Comparison of ENCODE assay signal across 21 cellular contexts in the genomic region with DNA sequence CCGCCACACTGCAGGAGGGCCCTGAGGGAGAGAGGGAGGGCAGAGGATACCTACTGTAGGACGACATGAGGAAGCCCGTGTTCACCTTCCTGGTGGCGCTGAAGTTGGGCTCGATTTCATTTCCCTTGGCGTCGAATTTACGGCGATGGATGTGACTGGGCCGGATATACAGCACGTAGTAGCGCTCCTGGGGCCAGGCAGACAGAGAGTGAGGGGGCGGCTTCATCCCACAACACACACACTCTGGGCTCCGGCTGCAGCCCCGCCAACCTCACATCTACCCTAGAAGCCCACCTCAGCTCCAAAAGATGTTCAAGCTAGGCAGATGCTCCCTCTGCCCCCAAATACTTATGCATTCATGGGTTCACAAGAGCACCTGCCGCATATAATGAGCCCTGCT. TPM values are rescaled to one million over a fixed set of nuclear protein-coding genes. Genes with fewer than 3 reads are reported as not detected.
DNase-seq lines count a peak whose midpoint lies in the region; ATAC-seq, FAIRE-seq and TF ChIP-seq lines count a peak whose summit lies in the region.
"Had no signal": no experiment of that assay in that cellular context is flagged by ENCODE, and none has a peak within 500 bp of the region (broad histone marks: within the 10 kb centered on the region; RNA-seq: fewer than 3 reads in every experiment).

No MANE protein-coding gene starts in this region.

- no peak for TF ChIP-seq RAD21 in H1 (IDR thresholded peaks at IDR 0.05 in 1 of 2, conservative IDR thresholded peaks at IDR 0.05 in 1 of 2; ENCODE audit: low read depth in 2 of 2, low read length in 2 of 2)

- H2AFZ ChIP-seq in H1 (ENCODE audit: low read length) = no peak overlapping the region
- H2AFZ ChIP-seq in mesenchymal stem cell (ENCODE audit: low read depth, low read length) = no peak overlapping the region

- DNase-seq in H7 (peak; percentile 46), RWPE2 (ENCODE audit: low spot score) (peak; percentile 52), H1 (ENCODE audit: low read depth in 1 of 2, low spot score in 2 of 2) (no peak), mesenchymal stem cell (no peak), HFFc6 (no peak), NCI-H128 (lab: John Stamatoyannopoulos, UW; ENCODE audit: unreplicated experiment) (no peak), NCI-H774 (lab: John Stamatoyannopoulos, UW) (no peak), lower leg skin (ENCODE audit: low spot score in 2 of 2) (no peak)
- DNase-seq: ACHN; BE2C; C1 segment of cervical spinal cord; Caco-2; CD4-positive, CD25-positive, alpha-beta regulatory T cell; DMS153; DMS79 treated with DMSO at 0.1 percent for 48 hours; HCEC 1CT; KG1 had no signal

- H3K36me3 Mint-ChIP-seq in HFFc6 (ENCODE audit: low read depth) = no peaks in the 10 kb centered on the region; the same call in 1 of the 2 replicates
- H3K36me3 Mint-ChIP-seq: CD4-positive, CD25-positive, alpha-beta regulatory T cell had no signal

- H3K4me3 ChIP-seq in H7 (ENCODE audit: insufficient read depth, low read depth, low read length) (no peak overlapping the region), RWPE2 (ENCODE audit: severe bottlenecking) (no peak overlapping the region), H1 (ENCODE audit: extremely low read depth in 1 of 4, insufficient read depth in 2 of 4, low read depth in 3 of 4, low read length in 4 of 4) (no peak overlapping the region), mesenchymal stem cell (ENCODE audit: insufficient read depth in 1 of 2, low read depth in 1 of 2, low read length in 2 of 2) (no peak overlapping the region), lower leg skin (ENCODE audit: low read depth, poor library complexity, severe bottlenecking) (no peak overlapping the region)

- H2AK5ac ChIP-seq in H1 (ENCODE audit: low read depth, low read length) (0 out of 2 replicates have a peak overlapping the region, but pooled peaks have one; percentile 28), mesenchymal stem cell (ENCODE audit: low read length, severe bottlenecking) (no peak overlapping the region)

- H3K23me2 ChIP-seq in H1 (ENCODE audit: low read depth, low read length) = peaks cover 11% of the 10 kb centered on the region; the same call in 1 of the 2 replicates

- H3K27me3 Mint-ChIP-seq in HFFc6 (ENCODE audit: insufficient read depth) = peaks cover 3% of the 10 kb centered on the region

- H3K23ac ChIP-seq in H1 (ENCODE audit: insufficient read length) (no peak overlapping the region), mesenchymal stem cell (ENCODE audit: low read length in 2 of 2) (no peak overlapping the region)

- H3K9me3 ChIP-seq in RWPE2 (ENCODE audit: severe bottlenecking) (no peaks in the 10 kb centered on the region), H1 (ENCODE audit: insufficient read depth in 2 of 2, low read depth in 1 of 2, low read length in 1 of 2) (no peaks in the 10 kb centered on the region), mesenchymal stem cell (ENCODE audit: control insufficient read depth, low read length) (no peaks in the 10 kb centered on the region)
- H3K9me3 ChIP-seq: BE2C, Caco-2 had no signal

- no peak overlapping the region for H4K8ac ChIP-seq in H1 (ENCODE audit: extremely low read depth, insufficient read depth, low read length)
- no peak overlapping the region for H4K8ac ChIP-seq in mesenchymal stem cell (ENCODE audit: low read length)

- H3K79me2 ChIP-seq in H1 (ENCODE audit: control insufficient read depth in 1 of 2, insufficient read depth in 2 of 2, low read length in 2 of 2) = no peaks in the 10 kb centered on the region

- H4K5ac ChIP-seq in H1 (ENCODE audit: insufficient read length, low read depth, low read length) = no peak overlapping the region

- no peak overlapping the region for H3K4me3 Mint-ChIP-seq in HFFc6
- H3K4me3 Mint-ChIP-seq: CD4-positive, CD25-positive, alpha-beta regulatory T cell had no signal

- H3K18ac ChIP-seq in H1 (ENCODE audit: extremely low read depth, low read length) (no peak overlapping the region), mesenchymal stem cell (ENCODE audit: low read depth in 1 of 2, low read length in 2 of 2) (no peak overlapping the region)

- no peak for FAIRE-seq in H1 (lab: Jason Lieb, UNC)
- FAIRE-seq: A204.1, D721Med, GM12891, GM19239 had no signal

- H3K4ac ChIP-seq in H1 (replicated peaks; ENCODE audit: insufficient read length, low read depth, low read length) = no peak overlapping the region
- no peak overlapping the region for H3K4ac ChIP-seq in mesenchymal stem cell (ENCODE audit: low read depth in 1 of 2, low read length in 2 of 2)

- peaks cover 17% of the 10 kb centered on the region for H3K4me1 Mint-ChIP-seq in HFFc6 (ENCODE audit: low read depth)

- peaks cover 7% of the 10 kb centered on the region; the same call in 1 of the 2 replicates for H3K27me3 ChIP-seq in H7 (ENCODE audit: control insufficient read depth, insufficient read depth, low read length)
- no peaks in the 10 kb centered on the region for H3K27me3 ChIP-seq in RWPE2 (ENCODE audit: insufficient read depth, poor library complexity, severe bottlenecking)
- 0 out of 7 replicates have a peak, but pooled peaks cover 0 to 4% (median 2%) of the 10 kb centered on the region in 4 experiments for H3K27me3 ChIP-seq in H1 (replicated peaks in 1 of 4; ENCODE audit: control insufficient read depth in 3 of 4, extremely low read depth in 1 of 4, insufficient read depth in 3 of 4, low read length in 3 of 4)
- no peaks in the 10 kb centered on the region for H3K27me3 ChIP-seq in mesenchymal stem cell (ENCODE audit: control insufficient read depth in 1 of 2, insufficient read depth in 1 of 2, low read length in 2 of 2)
- H3K27me3 ChIP-seq: BE2C had no signal

- H2BK15ac ChIP-seq in H1 (ENCODE audit: low read length) = no peak overlapping the region
- peak overlapping the region; percentile 41 for H2BK15ac ChIP-seq in mesenchymal stem cell (ENCODE audit: low read depth, poor library complexity, severe bottlenecking)

- TF ChIP-seq EP300 in H1 (IDR thresholded peaks at IDR 0.05; ENCODE audit: borderline replicate concordance in 1 of 2, low read depth in 2 of 2, low read length in 2 of 2) = no peak

- H4K91ac ChIP-seq in H1 (replicated peaks; ENCODE audit: insufficient read length, low read length) (peak overlapping the region; percentile 81), mesenchymal stem cell (ENCODE audit: low read length) (peak overlapping the region; percentile 47)

- TF ChIP-seq POLR2A in H1 (IDR thresholded peaks at IDR 0.05; ENCODE audit: control extremely low read depth in 1 of 2, low read depth in 2 of 2, low read length in 2 of 2) = no peak
- no peak for TF ChIP-seq POLR2A in lower leg skin (IDR thresholded peaks at IDR 0.05)

- CTCF ChIA-PET in H1 (lab: Charles Lee; ENCODE audit: partially characterized antibody) = no interaction called here

- no peaks in the 10 kb centered on the region for H3K79me1 ChIP-seq in H1 (ENCODE audit: low read depth, low read length)
- H3K79me1 ChIP-seq in mesenchymal stem cell (replicated peaks; ENCODE audit: low read length, poor library complexity, severe bottlenecking) = peaks cover 5% of the 10 kb centered on the region

- no peak overlapping the region for H3K27ac Mint-ChIP-seq in HFFc6

- TF ChIP-seq CTCF in RWPE2 (IDR thresholded peaks at IDR 0.05; ENCODE audit: poor library complexity, severe bottlenecking) = no peak
- no peak for TF ChIP-seq CTCF in H1 (IDR thresholded peaks at IDR 0.05; ENCODE audit: control extremely low read depth in 1 of 3, insufficient read depth in 1 of 3, low read depth in 1 of 3, low read length in 3 of 3)
- TF ChIP-seq CTCF in HFFc6 (IDR thresholded peaks at IDR 0.05) = no peak
- no peak for TF ChIP-seq CTCF in lower leg skin (IDR thresholded peaks at IDR 0.05)

- H3K14ac ChIP-seq in H1 (ENCODE audit: insufficient read length) = no peak overlapping the region
- H3K14ac ChIP-seq in mesenchymal stem cell (ENCODE audit: low read length in 2 of 2) = no peak overlapping the region

- POLR2A ChIA-PET in H1 (lab: Charles Lee; ENCODE audit: partially characterized antibody) = interaction anchor here (0.6 kb wide), 1 partner anchor 185 kb away, joined by 3 read pairs; no protein-coding TSS in a partner anchor

- H3K56ac ChIP-seq in H1 (replicated peaks; ENCODE audit: insufficient read length, low read depth, low read length) = no peak overlapping the region

- H3K27ac ChIP-seq in RWPE2 (ENCODE audit: poor library complexity, severe bottlenecking) = no peak overlapping the region
- no peak overlapping the region for H3K27ac ChIP-seq in H1 (ENCODE audit: low read depth, low read length)
- no peak overlapping the region for H3K27ac ChIP-seq in mesenchymal stem cell (ENCODE audit: low read length, poor library complexity, severe bottlenecking)

- intact Hi-C loops in lower leg skin (cut with DNase I; ENCODE audit: low total_unique reads) = no loop called here

- peaks cover 8% of the 10 kb centered on the region for H3K4me1 ChIP-seq in RWPE2 (ENCODE audit: insufficient read depth, poor library complexity, severe bottlenecking)
- peaks cover 2 to 5% (median 2%) of the 10 kb centered on the region in 4 experiments; a peak in 6 of 7 replicates for H3K4me1 ChIP-seq in H1 (replicated peaks in 1 of 4; ENCODE audit: control insufficient read depth in 3 of 4, insufficient read depth in 4 of 4, low read length in 3 of 4)
- peaks cover 3% of the 10 kb centered on the region for H3K4me1 ChIP-seq in mesenchymal stem cell (ENCODE audit: control insufficient read depth, insufficient read depth, low read depth, low read length)
- H3K4me1 ChIP-seq: BE2C had no signal

- no peak for ATAC-seq in RWPE2 (ENCODE audit: low read depth)

- H3K36me3 ChIP-seq in H7 (replicated peaks; ENCODE audit: control insufficient read depth, insufficient read depth, low read length) (no peaks in the 10 kb centered on the region), RWPE2 (ENCODE audit: low read depth) (peaks cover 22% of the 10 kb centered on the region), H1 (ENCODE audit: control insufficient read depth in 2 of 4, insufficient read depth in 4 of 4, low read length in 3 of 4) (no peaks in the 10 kb centered on the region), mesenchymal stem cell (ENCODE audit: control insufficient read depth in 1 of 2, insufficient read depth in 2 of 2, low read depth in 1 of 2, low read length in 2 of 2) (peaks cover 38% of the 10 kb centered on the region in 2 experiments)
- H3K36me3 ChIP-seq: BE2C had no signal

- H2BK12ac ChIP-seq in H1 (ENCODE audit: low read depth, low read length) (0 out of 2 replicates have a peak overlapping the region, but pooled peaks have one; percentile 12), mesenchymal stem cell (ENCODE audit: low read length in 2 of 2) (no peak overlapping the region)

- H3K4me2 ChIP-seq in H1 (ENCODE audit: insufficient read depth in 1 of 2, low read depth in 2 of 2, low read length in 2 of 2) = no peak overlapping the region
- H3K4me2 ChIP-seq in mesenchymal stem cell (ENCODE audit: low read length, poor library complexity, severe bottlenecking) = no peak overlapping the region

- H2BK120ac ChIP-seq in H1 (replicated peaks; ENCODE audit: low read depth, low read length) = no peak overlapping the region
- H2BK120ac ChIP-seq in mesenchymal stem cell (ENCODE audit: low read depth, low read length) = no peak overlapping the region

- H3K9me3 Mint-ChIP-seq in HFFc6 = no peaks in the 10 kb centered on the region

- 0 out of 2 replicates have a peak overlapping the region, but pooled peaks have one; percentile 49 for H2BK5ac ChIP-seq in H1 (ENCODE audit: low read depth, low read length)
- H2BK5ac ChIP-seq in mesenchymal stem cell (ENCODE audit: low read depth, low read length, poor library complexity, severe bottlenecking) = no peak overlapping the region

- H3K9ac ChIP-seq in H1 (replicated peaks in 1 of 4; ENCODE audit: extremely low read depth in 1 of 4, low read depth in 3 of 4, low read length in 3 of 4) (no peak overlapping the region), mesenchymal stem cell (ENCODE audit: low read length) (no peak overlapping the region)

- H2BK20ac ChIP-seq in H1 (ENCODE audit: low read length) = no peak overlapping the region

- WGBS in H1 (ENCODE audit: extremely low coverage in 1 of 2, insufficient coverage in 1 of 2, insufficient read length in 1 of 2, insufficient replicate concordance in 2 of 2, low coverage in 1 of 2, low lambda C conversion rate in 2 of 2, missing lambda C conversion rate in 1 of 2), 2 experiments = 84% methylated on average over 16 of the region's 16 CpGs; no CpG with 5 or more reads in 1 of the 2 experiments
- 89% methylated on average over 16 of the region's 16 CpGs for WGBS in mesenchymal stem cell
- WGBS in lower leg skin, 2 donors = 89 to 91% methylated on average over 16 of the region's 16 CpGs

- H4K20me1 ChIP-seq in H1 (replicated peaks in 1 of 2; ENCODE audit: control insufficient read depth in 1 of 2, insufficient read depth in 2 of 2, low read length in 2 of 2) = no peaks in the 10 kb centered on the region

RNA-seq across cellular contexts. Expression of a gene that starts 4.5 kb away (rescaled TPM):
- total RNA-seq in H7 (2014; rRNA removed; shearing (Covaris generic)) = 2.1 and 2.6 TPM in 2 replicates
- total RNA-seq in H1 (2021; fragmentation: NEBNext Ultra II Directional; extraction: Animal tissue kit (Norgen Biotek cat#: 25700)) = 3.1 and 3.9 TPM in 2 replicates
- polyA plus RNA-seq in H1 (2011; rRNA removed) = 3.1 and 3.6 TPM in 2 replicates
- 4.2 TPM for polyA plus RNA-seq in H1 (2011; cell fraction: cytosol; rRNA removed)
- polyA plus RNA-seq in H1 (2011; cell fraction: nucleus; rRNA removed) = 3.4 TPM
- polyA plus RNA-seq in H1 (2012, experiment 1 of 2) = 3.0 to 4.4 TPM (median 3.1 TPM) in 4 replicates
- 0.91 TPM for polyA plus RNA-seq in H1 (2012, experiment 2 of 2)
- 1.9 TPM for polyA plus RNA-seq in H1 (2013, experiment 1 of 2)
- polyA plus RNA-seq in H1 (2013, experiment 2 of 2) = 1.7 TPM
- 2.4 and 2.6 TPM in 2 replicates for polyA minus RNA-seq in H1 (2011; rRNA and poly(A)+ RNA removed)
- 2.1 TPM for polyA minus RNA-seq in H1 (2011; cell fraction: cytosol; rRNA and poly(A)+ RNA removed)
- 3.0 TPM for polyA minus RNA-seq in H1 (2011; cell fraction: nucleus; rRNA and poly(A)+ RNA removed)
- 9.3 TPM for polyA plus RNA-seq in mesenchymal stem cell (2013, experiment 1 of 2)
- 9.2 TPM for polyA plus RNA-seq in mesenchymal stem cell (2013, experiment 2 of 2)
- total RNA-seq in HFFc6 (2021; fragmentation: NEBNext Ultra II Directional; extraction: Animal tissue kit (Norgen Biotek cat#: 25700)) = 10 to 100 TPM in 4 of 6 experiments, 1 to 10 TPM in 2; 5.8 to 11.8 (median 10.9) TPM
- total RNA-seq in lower leg skin = 10 to 100 TPM in 3 of 4 donors, 1 to 10 TPM in 1; 8.5 to 21.5 (median 14.4) TPM
- total RNA-seq: CD4-positive, CD25-positive, alpha-beta regulatory T cell had no signal
- polyA plus RNA-seq: CD4-positive, CD25-positive, alpha-beta regulatory T cell had no signal

RNA-seq across cellular contexts. Expression of a gene that starts 14.4 kb away (rescaled TPM):
- 39.6 and 62.8 TPM in 2 replicates for total RNA-seq in H7 (2014; rRNA removed; shearing (Covaris generic))
- 42.3 and 45.4 TPM in 2 replicates for total RNA-seq in H1 (2021; fragmentation: NEBNext Ultra II Directional; extraction: Animal tissue kit (Norgen Biotek cat#: 25700))
- polyA plus RNA-seq in H1 (2011; rRNA removed) = 17.5 and 19.2 TPM in 2 replicates
- polyA plus RNA-seq in H1 (2011; cell fraction: cytosol; rRNA removed) = 31.6 TPM
- polyA plus RNA-seq in H1 (2011; cell fraction: nucleus; rRNA removed) = 12.1 TPM
- 25.7 to 43.2 TPM (median 36.9 TPM) in 4 replicates for polyA plus RNA-seq in H1 (2012, experiment 1 of 2)
- polyA plus RNA-seq in H1 (2012, experiment 2 of 2) = 92.4 TPM
- 22.1 TPM for polyA plus RNA-seq in H1 (2013, experiment 1 of 2)
- 23.8 TPM for polyA plus RNA-seq in H1 (2013, experiment 2 of 2)
- polyA minus RNA-seq in H1 (2011; rRNA and poly(A)+ RNA removed) = 49.9 and 69.5 TPM in 2 replicates
- 30.5 TPM for polyA minus RNA-seq in H1 (2011; cell fraction: cytosol; rRNA and poly(A)+ RNA removed)
- 30.2 TPM for polyA minus RNA-seq in H1 (2011; cell fraction: nucleus; rRNA and poly(A)+ RNA removed)
- polyA plus RNA-seq in mesenchymal stem cell (2013, experiment 1 of 2) = 22.4 TPM
- polyA plus RNA-seq in mesenchymal stem cell (2013, experiment 2 of 2) = 23.4 TPM
- 10 to 100 TPM; 30.9 to 37.9 (median 33.4) TPM for total RNA-seq in HFFc6 (2021; fragmentation: NEBNext Ultra II Directional; extraction: Animal tissue kit (Norgen Biotek cat#: 25700))
- total RNA-seq in lower leg skin = 10 to 100 TPM; 20.8 to 36.0 (median 23.8) TPM

Comparison
In these comparisons a context has a peak if more than half of its experiments do, and no peak if none do; other contexts are left out.
1. DNase-seq: peak in H7 (single experiment) and RWPE2 (single experiment); none in H1 (0 of 2), mesenchymal stem cell (single experiment), HFFc6 (single experiment), NCI-H128 (single experiment), NCI-H774 (single experiment) and lower leg skin (0 of 2).